In the genomic region with DNA sequence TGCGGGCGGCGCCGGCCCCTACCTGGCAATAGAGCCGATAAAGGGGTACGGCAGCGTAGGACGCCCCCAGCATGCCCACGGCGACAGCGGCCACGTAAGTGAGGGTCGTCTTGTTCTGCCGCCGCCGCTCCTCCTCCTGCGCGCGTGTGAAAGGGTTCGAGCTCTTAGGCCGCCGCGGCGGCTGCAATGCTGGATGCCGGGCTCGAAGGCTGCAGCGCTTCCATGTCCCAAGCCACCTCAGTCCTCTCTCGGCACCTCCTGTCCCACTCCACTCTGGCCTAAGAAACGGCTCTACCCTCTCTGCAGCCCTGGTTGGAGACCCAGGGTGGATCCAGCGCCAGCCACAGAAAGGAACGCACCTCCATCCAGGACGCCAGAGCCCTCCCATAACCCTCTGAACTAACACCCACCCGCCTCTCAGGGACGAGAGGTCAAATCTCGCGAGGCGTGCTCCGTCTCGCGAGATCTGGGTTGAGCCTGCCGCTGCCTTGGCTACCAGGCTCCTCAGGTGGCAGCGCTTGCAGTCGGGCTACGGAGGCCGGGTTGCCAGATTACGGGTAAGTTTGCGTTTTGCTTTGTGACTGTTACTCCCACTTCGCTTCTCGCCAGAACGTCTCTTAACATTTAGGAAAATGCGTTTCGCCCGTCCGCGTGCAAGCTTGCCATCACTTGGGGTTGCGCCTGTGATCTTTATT, we compare ENCODE assay signal across 1 cellular context.
TF ChIP-seq lines count a peak whose summit lies in the region.

A gene with protein sequence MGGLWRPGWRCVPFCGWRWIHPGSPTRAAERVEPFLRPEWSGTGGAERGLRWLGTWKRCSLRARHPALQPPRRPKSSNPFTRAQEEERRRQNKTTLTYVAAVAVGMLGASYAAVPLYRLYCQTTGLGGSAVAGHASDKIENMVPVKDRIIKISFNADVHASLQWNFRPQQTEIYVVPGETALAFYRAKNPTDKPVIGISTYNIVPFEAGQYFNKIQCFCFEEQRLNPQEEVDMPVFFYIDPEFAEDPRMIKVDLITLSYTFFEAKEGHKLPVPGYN (minus strand): TSS at position 396 of the 695 bp plus-strand sequence. CDS start 8 bp downstream, at position 388.
Gene STXBP4, plus strand, starts transcription at position 507 of the 695 bp plus-strand sequence. CDS start 17,455 bp downstream, outside the sequence.

TF ChIP-seq in HepG2, 621 proteins besides CTCF, POLR2A, EP300 and RAD21 (continued from another document and continues in another):
- TF ChIP-seq REXO4 (CRISPR knock-in tag; IDR thresholded peaks at IDR 0.05; ENCODE audit: borderline replicate concordance): no peak
- TF ChIP-seq SMAD3 (CRISPR knock-in tag; IDR thresholded peaks at IDR 0.05): 0 out of 2 replicates have a peak, but pooled peaks have one; percentile 48
- TF ChIP-seq FOSL1 (CRISPR knock-in tag; IDR thresholded peaks at IDR 0.05; ENCODE audit: borderline replicate concordance): 0 out of 2 replicates have a peak, but pooled peaks have one; percentile 34
- TF ChIP-seq SKI (IDR thresholded peaks at IDR 0.05; ENCODE audit: partially characterized antibody): no peak
- TF ChIP-seq ZNF652 (CRISPR knock-in tag; IDR thresholded peaks at IDR 0.05; ENCODE audit: borderline replicate concordance, low read depth): no peak; the same call in 1 of the 2 replicates
- no peak for TF ChIP-seq ZNF101 (CRISPR knock-in tag; IDR thresholded peaks at IDR 0.05; ENCODE audit: borderline replicate concordance, low read depth)
- TF ChIP-seq RBFOX2 (IDR thresholded peaks at IDR 0.05; ENCODE audit: low read depth, low read length): peak; percentile 95
- no peak for TF ChIP-seq ZNF678 (CRISPR knock-in tag; IDR thresholded peaks at IDR 0.05)
- TF ChIP-seq SMYD3 (CRISPR knock-in tag; IDR thresholded peaks at IDR 0.05): 0 out of 2 replicates have a peak, but pooled peaks have one; percentile 80
- 0 out of 2 replicates have a peak, but pooled peaks have one; percentile 24 for TF ChIP-seq HINFP (CRISPR knock-in tag; IDR thresholded peaks at IDR 0.05; ENCODE audit: low read depth)
- TF ChIP-seq RFX3 (CRISPR knock-in tag; IDR thresholded peaks at IDR 0.05): peak; percentile 84
- TF ChIP-seq RBM39 (IDR thresholded peaks at IDR 0.05; ENCODE audit: low read depth, low read length, poor library complexity, severe bottlenecking): peak; percentile 95
- TF ChIP-seq, protein P1, sequence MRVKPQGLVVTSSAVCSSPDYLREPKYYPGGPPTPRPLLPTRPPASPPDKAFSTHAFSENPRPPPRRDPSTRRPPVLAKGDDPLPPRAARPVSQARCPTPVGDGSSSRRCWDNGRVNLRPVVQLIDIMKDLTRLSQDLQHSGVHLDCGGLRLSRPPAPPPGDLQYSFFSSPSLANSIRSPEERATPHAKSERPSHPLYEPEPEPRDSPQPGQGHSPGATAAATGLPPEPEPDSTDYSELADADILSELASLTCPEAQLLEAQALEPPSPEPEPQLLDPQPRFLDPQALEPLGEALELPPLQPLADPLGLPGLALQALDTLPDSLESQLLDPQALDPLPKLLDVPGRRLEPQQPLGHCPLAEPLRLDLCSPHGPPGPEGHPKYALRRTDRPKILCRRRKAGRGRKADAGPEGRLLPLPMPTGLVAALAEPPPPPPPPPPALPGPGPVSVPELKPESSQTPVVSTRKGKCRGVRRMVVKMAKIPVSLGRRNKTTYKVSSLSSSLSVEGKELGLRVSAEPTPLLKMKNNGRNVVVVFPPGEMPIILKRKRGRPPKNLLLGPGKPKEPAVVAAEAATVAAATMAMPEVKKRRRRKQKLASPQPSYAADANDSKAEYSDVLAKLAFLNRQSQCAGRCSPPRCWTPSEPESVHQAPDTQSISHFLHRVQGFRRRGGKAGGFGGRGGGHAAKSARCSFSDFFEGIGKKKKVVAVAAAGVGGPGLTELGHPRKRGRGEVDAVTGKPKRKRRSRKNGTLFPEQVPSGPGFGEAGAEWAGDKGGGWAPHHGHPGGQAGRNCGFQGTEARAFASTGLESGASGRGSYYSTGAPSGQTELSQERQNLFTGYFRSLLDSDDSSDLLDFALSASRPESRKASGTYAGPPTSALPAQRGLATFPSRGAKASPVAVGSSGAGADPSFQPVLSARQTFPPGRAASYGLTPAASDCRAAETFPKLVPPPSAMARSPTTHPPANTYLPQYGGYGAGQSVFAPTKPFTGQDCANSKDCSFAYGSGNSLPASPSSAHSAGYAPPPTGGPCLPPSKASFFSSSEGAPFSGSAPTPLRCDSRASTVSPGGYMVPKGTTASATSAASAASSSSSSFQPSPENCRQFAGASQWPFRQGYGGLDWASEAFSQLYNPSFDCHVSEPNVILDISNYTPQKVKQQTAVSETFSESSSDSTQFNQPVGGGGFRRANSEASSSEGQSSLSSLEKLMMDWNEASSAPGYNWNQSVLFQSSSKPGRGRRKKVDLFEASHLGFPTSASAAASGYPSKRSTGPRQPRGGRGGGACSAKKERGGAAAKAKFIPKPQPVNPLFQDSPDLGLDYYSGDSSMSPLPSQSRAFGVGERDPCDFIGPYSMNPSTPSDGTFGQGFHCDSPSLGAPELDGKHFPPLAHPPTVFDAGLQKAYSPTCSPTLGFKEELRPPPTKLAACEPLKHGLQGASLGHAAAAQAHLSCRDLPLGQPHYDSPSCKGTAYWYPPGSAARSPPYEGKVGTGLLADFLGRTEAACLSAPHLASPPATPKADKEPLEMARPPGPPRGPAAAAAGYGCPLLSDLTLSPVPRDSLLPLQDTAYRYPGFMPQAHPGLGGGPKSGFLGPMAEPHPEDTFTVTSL (CRISPR knock-in tag; IDR thresholded peaks at IDR 0.05; ENCODE audit: borderline replicate concordance): no peak
- no peak for TF ChIP-seq AKAP8 (CRISPR knock-in tag; IDR thresholded peaks at IDR 0.05)
- peak; percentile 59; the same call in 1 of the 2 replicates for TF ChIP-seq GLMP (CRISPR knock-in tag; IDR thresholded peaks at IDR 0.05; ENCODE audit: borderline replicate concordance)
- no peak for TF ChIP-seq PAWR (CRISPR knock-in tag; IDR thresholded peaks at IDR 0.05; ENCODE audit: borderline replicate concordance)
- TF ChIP-seq CCAR2 (optimal IDR thresholded peaks at IDR 0.05; ENCODE audit: low read depth, low read length): no peak
- TF ChIP-seq BRCA1 (CRISPR knock-in tag; IDR thresholded peaks at IDR 0.05): peak; percentile 19; the same call in 1 of the 2 replicates
- no peak for TF ChIP-seq NR1H2 (CRISPR knock-in tag; IDR thresholded peaks at IDR 0.05; ENCODE audit: borderline replicate concordance, low read depth)
- TF ChIP-seq, protein P2, sequence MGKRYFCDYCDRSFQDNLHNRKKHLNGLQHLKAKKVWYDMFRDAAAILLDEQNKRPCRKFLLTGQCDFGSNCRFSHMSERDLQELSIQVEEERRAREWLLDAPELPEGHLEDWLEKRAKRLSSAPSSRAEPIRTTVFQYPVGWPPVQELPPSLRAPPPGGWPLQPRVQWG (CRISPR knock-in tag; IDR thresholded peaks at IDR 0.05; ENCODE audit: borderline replicate concordance, low read depth): no peak
- TF ChIP-seq ZNF451 (CRISPR knock-in tag; IDR thresholded peaks at IDR 0.05): peak; percentile 15; the same call in 1 of the 2 replicates
- peak; percentile 26; the same call in 1 of the 2 replicates for TF ChIP-seq ZNF777 (CRISPR knock-in tag; IDR thresholded peaks at IDR 0.05)
- TF ChIP-seq, protein P3, sequence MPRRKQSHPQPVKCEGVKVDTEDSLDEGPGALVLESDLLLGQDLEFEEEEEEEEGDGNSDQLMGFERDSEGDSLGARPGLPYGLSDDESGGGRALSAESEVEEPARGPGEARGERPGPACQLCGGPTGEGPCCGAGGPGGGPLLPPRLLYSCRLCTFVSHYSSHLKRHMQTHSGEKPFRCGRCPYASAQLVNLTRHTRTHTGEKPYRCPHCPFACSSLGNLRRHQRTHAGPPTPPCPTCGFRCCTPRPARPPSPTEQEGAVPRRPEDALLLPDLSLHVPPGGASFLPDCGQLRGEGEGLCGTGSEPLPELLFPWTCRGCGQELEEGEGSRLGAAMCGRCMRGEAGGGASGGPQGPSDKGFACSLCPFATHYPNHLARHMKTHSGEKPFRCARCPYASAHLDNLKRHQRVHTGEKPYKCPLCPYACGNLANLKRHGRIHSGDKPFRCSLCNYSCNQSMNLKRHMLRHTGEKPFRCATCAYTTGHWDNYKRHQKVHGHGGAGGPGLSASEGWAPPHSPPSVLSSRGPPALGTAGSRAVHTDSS (CRISPR knock-in tag; conservative IDR thresholded peaks at IDR 0.05): no peak
- no peak for TF ChIP-seq TCF7 (IDR thresholded peaks at IDR 0.05; ENCODE audit: low read depth)
- TF ChIP-seq ZBTB14 (CRISPR knock-in tag; IDR thresholded peaks at IDR 0.05): 0 out of 2 replicates have a peak, but pooled peaks have one; percentile 26
- no peak for TF ChIP-seq CAMTA2 (CRISPR knock-in tag; IDR thresholded peaks at IDR 0.05; ENCODE audit: borderline replicate concordance)
- TF ChIP-seq GMEB2 (CRISPR knock-in tag; IDR thresholded peaks at IDR 0.05; ENCODE audit: low read depth): no peak
- TF ChIP-seq GATA4 (IDR thresholded peaks at IDR 0.05; ENCODE audit: borderline replicate concordance, low read depth): peak; percentile 69; the same call in 1 of the 2 replicates
- TF ChIP-seq, protein P4, sequence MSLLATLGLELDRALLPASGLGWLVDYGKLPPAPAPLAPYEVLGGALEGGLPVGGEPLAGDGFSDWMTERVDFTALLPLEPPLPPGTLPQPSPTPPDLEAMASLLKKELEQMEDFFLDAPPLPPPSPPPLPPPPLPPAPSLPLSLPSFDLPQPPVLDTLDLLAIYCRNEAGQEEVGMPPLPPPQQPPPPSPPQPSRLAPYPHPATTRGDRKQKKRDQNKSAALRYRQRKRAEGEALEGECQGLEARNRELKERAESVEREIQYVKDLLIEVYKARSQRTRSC (CRISPR knock-in tag; IDR thresholded peaks at IDR 0.05; ENCODE audit: low read depth): no peak
- TF ChIP-seq ZNF329 (CRISPR knock-in tag; IDR thresholded peaks at IDR 0.05; ENCODE audit: low read depth): no peak
- TF ChIP-seq ZNF282 (IDR thresholded peaks at IDR 0.05; ENCODE audit: partially characterized antibody): peak; percentile 79
- TF ChIP-seq IRX3 (CRISPR knock-in tag; IDR thresholded peaks at IDR 0.05; ENCODE audit: borderline replicate concordance, low read depth): 0 out of 2 replicates have a peak, but pooled peaks have one; percentile 62
- no peak; the same call in 1 of the 2 replicates for TF ChIP-seq ZNF609 (CRISPR knock-in tag; IDR thresholded peaks at IDR 0.05; ENCODE audit: borderline replicate concordance)
